ENCODE assay signal across 15 cellular contexts in genomic region chr2:38446418-38446817, GRCh38.
DNase-seq lines count a peak whose midpoint lies in the region; TF ChIP-seq lines count a peak whose summit lies in the region.
"Had no signal": no experiment of that assay in that cellular context is flagged by ENCODE, and none has a peak within 500 bp of the region (broad histone marks: within the 10 kb centered on the region; RNA-seq: fewer than 3 reads in every experiment).

No MANE protein-coding gene starts in this region.

- no peaks in the 10 kb centered on the region for H4K20me1 ChIP-seq in OCI-LY7 (ENCODE audit: insufficient read depth, low read length)

- TF ChIP-seq POLR2A in sigmoid colon (IDR thresholded peaks at IDR 0.05): no peak

- no peaks in the 10 kb centered on the region for H3K36me3 ChIP-seq in sigmoid colon
- no peaks in the 10 kb centered on the region for H3K36me3 ChIP-seq in OCI-LY7 (ENCODE audit: insufficient read depth, low read length)
- H3K36me3 ChIP-seq: stomach had no signal

- intact Hi-C loops in sigmoid colon (cut with DNase I): no loop called here
- intact Hi-C loops in OCI-LY7 (cut with micrococcal nuclease; ENCODE audit: unreplicated experiment): no loop called here

- H3K27ac ChIP-seq in RWPE1 (peak overlapping the region; percentile 86), sigmoid colon (peak overlapping the region; percentile 59 to 70 (median 64)), OCI-LY7 (ENCODE audit: low read depth, low read length, poor library complexity, severe bottlenecking) (no peak overlapping the region)

- no peak overlapping the region for H3K4me2 ChIP-seq in OCI-LY7 (ENCODE audit: low read length)

- no TSS peak for BruUV-seq in OCI-LY7 (replicated peaks; lab: Mats Ljungman, UMichigan)

- no peak for TF ChIP-seq CTCF in RWPE1 (conservative IDR thresholded peaks at IDR 0.05; ENCODE audit: low read depth)
- TF ChIP-seq CTCF in fibroblast of the aortic adventitia (IDR thresholded peaks at IDR 0.05; ENCODE audit: insufficient read depth, low read length): peak; percentile 26
- TF ChIP-seq CTCF in sigmoid colon (IDR thresholded peaks at IDR 0.05): no peak
- no peak for TF ChIP-seq CTCF in OCI-LY7 (conservative IDR thresholded peaks at IDR 0.05; ENCODE audit: low read length)

- H3K79me2 ChIP-seq in OCI-LY7 (ENCODE audit: insufficient read depth, low read depth, low read length): no peaks in the 10 kb centered on the region

- no peak overlapping the region for H2AFZ ChIP-seq in OCI-LY7 (ENCODE audit: low read length)

- H3K9me3 ChIP-seq in sigmoid colon (no peaks in the 10 kb centered on the region), OCI-LY7 (ENCODE audit: low read length) (no peaks in the 10 kb centered on the region)
- H3K9me3 ChIP-seq: stomach had no signal

- no peak for TF ChIP-seq EP300 in sigmoid colon (IDR thresholded peaks at IDR 0.05)

- H3K4me1 ChIP-seq in sigmoid colon: peaks cover 0 to 69% (median 50%) of the 10 kb centered on the region in 4 donors
- peaks cover 2% of the 10 kb centered on the region for H3K4me1 ChIP-seq in OCI-LY7 (ENCODE audit: insufficient read depth, low read length, poor library complexity, severe bottlenecking)

- WGBS in sigmoid colon, 2 donors: 61 to 68% methylated on average over 7 of the region's 7 CpGs

- H3K4me3 ChIP-seq in fibroblast of the aortic adventitia (ENCODE audit: low read depth, low read length) (no peak overlapping the region), sigmoid colon (no peak overlapping the region), OCI-LY7 (ENCODE audit: low read depth, low read length, poor library complexity, severe bottlenecking) (no peak overlapping the region)
- H3K4me3 ChIP-seq: stomach had no signal

- peak; percentile 32 for DNase-seq in GM03348 (ENCODE audit: low spot score)
- DNase-seq in RWPE1 (ENCODE audit: low spot score): no peak
- DNase-seq in fibroblast of the aortic adventitia (ENCODE audit: low read depth): no peak
- DNase-seq in sigmoid colon: no peak
- no peak for DNase-seq in OCI-LY7 (ENCODE audit: low spot score)
- no peak for DNase-seq in NCI-H2081 (lab: John Stamatoyannopoulos, UW)
- DNase-seq in DMS79 (lab: John Stamatoyannopoulos, UW): no peak
- DNase-seq: activated CD4-positive, alpha-beta memory T cell treated with anti-CD3 and anti-CD28 coated beads, Interleukin-2, amount 10 ng/mL, durations not matched to agents 7 days and 5 days; activated naive CD4-positive, alpha-beta T cell; central memory CD4-positive, alpha-beta T cell; COR-L47; KBM-7; NCI-H1694 treated with DMSO at 0.1 percent for 48 hours; right cardiac atrium; stomach had no signal

- no peaks in the 10 kb centered on the region for H3K9me2 ChIP-seq in OCI-LY7 (ENCODE audit: insufficient read depth, low read length)

- POLR2A ChIA-PET in RWPE1 (lab: Yijun Ruan, JAX; ENCODE audit: low non-redundant PET): no interaction called here
- POLR2A ChIA-PET in OCI-LY7 (lab: Charles Lee): no interaction called here

- CTCF ChIA-PET in RWPE1 (lab: Yijun Ruan, JAX) (interaction anchor here (1.2 kb wide), 1 partner anchor 70 kb away, joined by 5 read pairs; no protein-coding TSS in a partner anchor), OCI-LY7 (lab: Charles Lee; ENCODE audit: unreplicated experiment) (no interaction called here)

- no peaks in the 10 kb centered on the region for H3K27me3 ChIP-seq in sigmoid colon
- H3K27me3 ChIP-seq: stomach had no signal
